Comparison of ENCODE assay signal across 8 cellular contexts in genomic region chr19:4376245-4376990, GRCh38. TPM values are rescaled to one million over a fixed set of nuclear protein-coding genes. Genes with fewer than 3 reads are reported as not detected.
DNase-seq lines count a peak whose midpoint lies in the region; ATAC-seq and TF ChIP-seq lines count a peak whose summit lies in the region.

No MANE protein-coding gene starts in this region.

- H3K36me3 ChIP-seq in BE2C = no peaks in the 10 kb centered on the region; the same call in 1 of the 2 replicates

- peak overlapping the region; percentile 74 for H3K27ac ChIP-seq in HL-60 (replicated peaks)

- no peaks in the 10 kb centered on the region for H3K27me3 Mint-ChIP-seq in MCF 10A (ENCODE audit: insufficient read depth, unreplicated experiment)
- H3K27me3 Mint-ChIP-seq in nephron progenitor cell (ENCODE audit: low read depth, poor library complexity) = peaks cover 3% of the 10 kb centered on the region

- no TSS peak for BruUV-seq in MCF 10A (replicated peaks; lab: Mats Ljungman, UMichigan)

- H3K27ac Mint-ChIP-seq in MCF 10A (ENCODE audit: low read depth, unreplicated experiment) = peak overlapping the region; percentile 72
- H3K27ac Mint-ChIP-seq in nephron progenitor cell = peak overlapping the region; percentile 55

- intact Hi-C loops in MCF 10A (cut with micrococcal nuclease) = no loop called here

- DNase-seq in BE2C (no peak), HL-60 (ENCODE audit: low read depth in 1 of 2, low spot score in 1 of 2) (no peak), MCF 10A (ENCODE audit: unreplicated experiment) (no peak), nephron progenitor cell (no peak), SHP77 (lab: John Stamatoyannopoulos, UW) (no peak), HuH-7.5 (ENCODE audit: low spot score) (no peak)

- H3K4me3 Mint-ChIP-seq in MCF 10A (ENCODE audit: unreplicated experiment) (peak overlapping the region; percentile 66), nephron progenitor cell (no peak overlapping the region)

- H3K36me3 Mint-ChIP-seq in MCF 10A (ENCODE audit: insufficient read depth, unreplicated experiment) = peaks cover 18% of the 10 kb centered on the region
- H3K36me3 Mint-ChIP-seq in nephron progenitor cell (ENCODE audit: low read depth) = no peaks in the 10 kb centered on the region

- no peaks in the 10 kb centered on the region for H3K9me3 Mint-ChIP-seq in MCF 10A (ENCODE audit: unreplicated experiment)
- H3K9me3 Mint-ChIP-seq in nephron progenitor cell = no peaks in the 10 kb centered on the region

- 0 out of 2 replicates have a peak overlapping the region, but pooled peaks have one; percentile 7 for H3K4me3 ChIP-seq in BE2C (ENCODE audit: low read depth, low read length)
- H3K4me3 ChIP-seq in HL-60 (replicated peaks; ENCODE audit: insufficient read depth, low read length) = no peak overlapping the region

- TF ChIP-seq CTCF in BE2C (IDR thresholded peaks at IDR 0.05; ENCODE audit: low read depth, low read length) (no peak), HL-60 (IDR thresholded peaks at IDR 0.05; ENCODE audit: insufficient read depth, low read length) (no peak), MCF 10A (IDR thresholded peaks at IDR 0.05; ENCODE audit: unreplicated experiment) (no peak), nephron progenitor cell (IDR thresholded peaks at IDR 0.05) (no peak)

- H3K4me1 Mint-ChIP-seq in MCF 10A (ENCODE audit: insufficient read depth, unreplicated experiment) (peaks cover 63% of the 10 kb centered on the region), nephron progenitor cell (peaks cover 71% of the 10 kb centered on the region)

- POLR2A ChIA-PET in MCF 10A (lab: Yijun Ruan, JAX) = interaction anchor here (0.6 to 7.9 kb wide), 13 partner anchors 14 to 1994 kb away, joined by 3 to 93 read pairs (median 4); partner anchors contain the start of genes CHAF1A, EEF2, HDGFL2 and MPND

- ATAC-seq in GM18907 (IDR thresholded peaks at IDR 0.05; ENCODE audit: unreplicated experiment) (no peak), HG03571 (IDR thresholded peaks at IDR 0.05; ENCODE audit: unreplicated experiment) (no peak)

- H3K4me1 ChIP-seq in BE2C = peaks cover 33% of the 10 kb centered on the region

- H3K9me3 ChIP-seq in BE2C = no peaks in the 10 kb centered on the region

- H3K27me3 ChIP-seq in BE2C = no peaks in the 10 kb centered on the region
- H3K27me3 ChIP-seq in HL-60 (ENCODE audit: insufficient read depth, poor library complexity, severe bottlenecking) = no peaks in the 10 kb centered on the region

- CTCF ChIA-PET in MCF 10A (lab: Yijun Ruan, JAX) = interaction anchor here (0.6 to 3.6 kb wide), 8 partner anchors 8 to 302 kb away, joined by 3 to 16 read pairs (median 4); partner anchors contain the start of gene SH3GL1

RNA-seq across cellular contexts. Expression of gene SH3GL1, which starts 23.9 kb away (rescaled TPM):
- polyA plus RNA-seq in BE2C (2012; ENCODE audit: insufficient read depth, insufficient read length, low read depth) = 132 TPM
- total RNA-seq in MCF 10A (2022) = 94.4 and 106 TPM in 2 replicates

RNA-seq across cellular contexts. Expression of gene CHAF1A, which starts 26.0 kb away (rescaled TPM):
- polyA plus RNA-seq in BE2C (2012; ENCODE audit: insufficient read depth, insufficient read length, low read depth) = 12.6 TPM
- total RNA-seq in MCF 10A (2022) = 15.3 and 16.7 TPM in 2 replicates

RNA-seq across cellular contexts. Expression of gene MPND, which starts 33.1 kb away (rescaled TPM):
- 43.6 TPM for polyA plus RNA-seq in BE2C (2012; ENCODE audit: insufficient read depth, insufficient read length, low read depth)
- 2.4 and 7.2 TPM in 2 replicates for total RNA-seq in MCF 10A (2022)

RNA-seq across cellular contexts. Expression of gene STAP2, which starts 37.8 kb away (rescaled TPM):
- polyA plus RNA-seq in BE2C (2012; ENCODE audit: insufficient read depth, insufficient read length, low read depth) = 1.5 TPM
- 14.8 and 20.3 TPM in 2 replicates for total RNA-seq in MCF 10A (2022)
